In genomic region chr1:21278898-21279819, GRCh38 we compare ENCODE assay signal across 9 cellular contexts. TPM values are rescaled to one million over a fixed set of nuclear protein-coding genes. Genes with fewer than 3 reads are reported as not detected.
A peak's percentile ranks its signal among the peaks of the same experiment; 100 is the strongest.
DNase-seq lines count a peak whose midpoint lies in the region; ATAC-seq and TF ChIP-seq lines count a peak whose summit lies in the region.
"Had no signal": no experiment of that assay in that cellular context is flagged by ENCODE, and none has a peak within 500 bp of the region (broad histone marks: within the 10 kb centered on the region; RNA-seq: fewer than 3 reads in every experiment).

No MANE protein-coding gene starts in this region.

- WGBS in right lobe of liver (ENCODE audit: insufficient coverage, low coverage, low lambda C conversion rate, missing lambda C conversion rate): 73% methylated on average over 7 of the region's 25 CpGs

- H3K79me2 ChIP-seq in Loucy (ENCODE audit: insufficient read depth, low read length): no peaks in the 10 kb centered on the region

- H3K4me1 Mint-ChIP-seq in stimulated activated naive B cell treated with anti-CD40 and anti-IgM and Interleukin-4, amounts not matched to agents 10 μg/mL and 1 μg/mL and 100 μg/mL, for 72 hours: peaks cover 32 to 64% of the 10 kb centered on the region in 2 donors

- no peaks in the 10 kb centered on the region for H3K9me3 Mint-ChIP-seq in stimulated activated naive B cell treated with anti-CD40 and anti-IgM and Interleukin-4, amounts not matched to agents 10 μg/mL and 1 μg/mL and 100 μg/mL, for 72 hours

- no peak for DNase-seq in right lobe of liver
- DNase-seq in stimulated activated naive B cell treated with anti-CD40 and anti-IgM and Interleukin-4, amounts not matched to agents 10 μg/mL and 1 μg/mL and 100 μg/mL, for 72 hours: no peak
- DNase-seq in NCI-H774 (lab: John Stamatoyannopoulos, UW): no peak
- DNase-seq in activated effector memory CD4-positive, alpha-beta T cell treated with anti-CD3 and anti-CD28 coated beads, Interleukin-2, amount 50 U/mL, for 16 hours: no peak
- no peak for DNase-seq in NCI-H1092 treated with DMSO at 0.1 percent for 48 hours (lab: John Stamatoyannopoulos, UW)
- DNase-seq: SW 1271 had no signal

- no peaks in the 10 kb centered on the region for H3K27me3 Mint-ChIP-seq in stimulated activated naive B cell treated with anti-CD40 and anti-IgM and Interleukin-4, amounts not matched to agents 10 μg/mL and 1 μg/mL and 100 μg/mL, for 72 hours

- H3K4me1 ChIP-seq in Loucy (ENCODE audit: insufficient read depth, low read length, poor library complexity, severe bottlenecking) (peaks cover 24% of the 10 kb centered on the region), right lobe of liver (peaks cover 0 to 8% (median 0%) of the 10 kb centered on the region in 4 donors)

- H3K36me3 ChIP-seq in Loucy (ENCODE audit: insufficient read depth, low read length) (no peaks in the 10 kb centered on the region; the same call in 1 of the 2 replicates), right lobe of liver (peaks cover 0 to under 1% (median 0%) of the 10 kb centered on the region in 4 donors)

- H4K20me1 ChIP-seq in Loucy (ENCODE audit: insufficient read depth, low read length, poor library complexity, severe bottlenecking): no peaks in the 10 kb centered on the region

- no peak overlapping the region for H3K4me3 Mint-ChIP-seq in stimulated activated naive B cell treated with anti-CD40 and anti-IgM and Interleukin-4, amounts not matched to agents 10 μg/mL and 1 μg/mL and 100 μg/mL, for 72 hours

- no peak for TF ChIP-seq POLR2A in right lobe of liver (IDR thresholded peaks at IDR 0.05)

- no peaks in the 10 kb centered on the region for H3K9me2 ChIP-seq in Loucy (replicated peaks; ENCODE audit: low read depth, low read length)

- ATAC-seq in right lobe of liver (peak; percentile 28 to 63 (median 39)), GM18502 (IDR thresholded peaks at IDR 0.05; ENCODE audit: poor library complexity, unreplicated experiment) (no peak)
- no peak for ATAC-seq in stimulated activated naive B cell treated with anti-CD40 and anti-IgM and Interleukin-4, amounts not matched to agents 10 μg/mL and 1 μg/mL and 100 μg/mL, for 72 hours (replicated peaks)

- peak overlapping the region; percentile 58 for H3K27ac ChIP-seq in angular gyrus (ENCODE audit: low read depth, low read length)
- H3K27ac ChIP-seq in right lobe of liver: peak overlapping the region; percentile 33 to 80 (median 68)

- no peak for TF ChIP-seq CTCF in Loucy (conservative IDR thresholded peaks at IDR 0.05; ENCODE audit: low read length)
- no peak for TF ChIP-seq CTCF in right lobe of liver (IDR thresholded peaks at IDR 0.05)

- peak overlapping the region; percentile 42 for H3K27ac Mint-ChIP-seq in stimulated activated naive B cell treated with anti-CD40 and anti-IgM and Interleukin-4, amounts not matched to agents 10 μg/mL and 1 μg/mL and 100 μg/mL, for 72 hours

- peak overlapping the region; percentile 73 for H3K4me2 ChIP-seq in Loucy (ENCODE audit: low read depth, low read length, poor library complexity, severe bottlenecking)

- peaks cover 46 to 58% of the 10 kb centered on the region in 2 donors for H3K36me3 Mint-ChIP-seq in stimulated activated naive B cell treated with anti-CD40 and anti-IgM and Interleukin-4, amounts not matched to agents 10 μg/mL and 1 μg/mL and 100 μg/mL, for 72 hours

- H3F3A ChIP-seq in Loucy (ENCODE audit: low read depth): no peaks in the 10 kb centered on the region

- intact Hi-C loops in right lobe of liver (cut with DNase I): no loop called here

- no peaks in the 10 kb centered on the region for H3K27me3 ChIP-seq in Loucy (ENCODE audit: insufficient read depth, low read length, poor library complexity, severe bottlenecking)
- no peaks in the 10 kb centered on the region for H3K27me3 ChIP-seq in right lobe of liver

- H3K9ac ChIP-seq in Loucy (ENCODE audit: low read depth, low read length, poor library complexity, severe bottlenecking): peak overlapping the region; percentile 63

- H3K4me3 ChIP-seq in Loucy (ENCODE audit: low read length, poor library complexity, severe bottlenecking) (peak overlapping the region; percentile 51), right lobe of liver (peak overlapping the region in 2 of 3 donors; percentile 10 to 17)

- H3K9me3 ChIP-seq in Loucy (ENCODE audit: insufficient read depth, low read depth, low read length) (no peaks in the 10 kb centered on the region), right lobe of liver (no peaks in the 10 kb centered on the region)

- H2AFZ ChIP-seq in Loucy (ENCODE audit: low read length): peak overlapping the region; percentile 94

RNA-seq across cellular contexts. Expression of gene ECE1, which starts 11.1 kb away (rescaled TPM):
- total RNA-seq in right lobe of liver: 10 to 100 TPM; 39.7 to 61.3 (median 43.8) TPM

Comparison
In these comparisons a context has a peak if more than half of its experiments do, and no peak if none do; other contexts are left out.
1. ATAC-seq: peak in right lobe of liver (4 of 4); none in stimulated activated naive B cell treated with anti-CD40 and anti-IgM and Interleukin-4, amounts not matched to agents 10 μg/mL and 1 μg/mL and 100 μg/mL, for 72 hours (0 of 2) and GM18502 (single experiment).